Comparison of ENCODE assay signal across 9 cellular contexts in the genomic region with DNA sequence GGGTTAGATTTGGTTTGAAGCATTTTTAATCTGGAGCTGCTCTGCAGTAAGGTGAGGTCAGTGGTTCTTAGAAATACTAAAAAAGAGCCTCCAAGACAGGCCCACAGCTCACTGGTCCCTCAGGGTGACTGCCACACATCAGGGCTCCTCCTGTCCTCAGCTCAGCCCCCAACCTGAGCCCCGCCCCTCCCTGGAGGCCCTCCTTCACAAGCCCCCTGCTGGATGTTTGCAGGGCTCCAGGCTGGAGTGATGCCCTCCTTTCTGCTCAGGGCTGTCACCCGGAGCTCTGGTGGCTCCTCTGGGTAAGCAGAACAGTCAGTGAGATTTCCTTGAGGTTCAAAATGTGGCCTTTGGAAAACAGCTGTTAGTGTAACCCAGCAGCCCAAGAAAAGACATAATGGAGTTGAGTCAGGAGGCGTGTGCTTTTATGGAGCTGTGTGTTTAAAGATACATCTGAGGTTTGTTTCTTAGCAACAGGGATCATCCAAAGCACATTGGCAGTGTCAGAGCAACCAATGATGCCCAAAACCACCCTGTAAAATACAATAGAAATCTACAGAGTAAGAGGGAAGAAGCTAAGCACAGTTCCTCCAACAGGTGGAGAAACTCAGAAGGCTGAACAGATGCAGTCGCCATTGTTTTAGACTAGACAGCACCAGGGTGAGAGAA. TPM values are rescaled to one million over a fixed set of nuclear protein-coding genes. Genes with fewer than 3 reads are reported as not detected.
DNase-seq lines count a peak whose midpoint lies in the region; TF ChIP-seq lines count a peak whose summit lies in the region.
"Had no signal": no experiment of that assay in that cellular context is flagged by ENCODE, and none has a peak within 500 bp of the region (broad histone marks: within the 10 kb centered on the region; RNA-seq: fewer than 3 reads in every experiment).

No MANE protein-coding gene starts in this region.

- POLR2A ChIA-PET in activated CD4-positive, alpha-beta memory T cell treated with anti-CD3 and anti-CD28 coated beads, Interleukin-2, amount 10 ng/mL, durations not matched to agents 7 days and 5 days (lab: Charles Lee): no interaction called here

- H3K36me3 Mint-ChIP-seq in activated CD4-positive, alpha-beta memory T cell treated with anti-CD3 and anti-CD28 coated beads, Interleukin-2, amount 10 ng/mL, durations not matched to agents 7 days and 5 days (ENCODE audit: low read depth): no peaks in the 10 kb centered on the region

- peak overlapping the region; percentile 78 for H3K27ac ChIP-seq in muscle layer of duodenum (ENCODE audit: low read length)

- no peaks in the 10 kb centered on the region for H3K27me3 ChIP-seq in muscle layer of duodenum (ENCODE audit: low read depth, low read length)

- no peaks in the 10 kb centered on the region for H3K36me3 ChIP-seq in muscle layer of duodenum (ENCODE audit: control insufficient read depth in 1 of 2, insufficient read depth in 2 of 2, low read length in 2 of 2)

- DNase-seq in ELF-1 (ENCODE audit: low read depth, low spot score) (peak; percentile 75), HFF-Myc (ENCODE audit: extremely low read depth, low read depth) (no peak), NK-92 (lab: John Stamatoyannopoulos, UW; ENCODE audit: unreplicated experiment) (no peak), T-helper 1 cell (no peak), NCI-H2107 (lab: John Stamatoyannopoulos, UW) (no peak), occipital lobe (lab: John Stamatoyannopoulos, UW) (no peak)
- DNase-seq in activated CD4-positive, alpha-beta memory T cell treated with anti-CD3 and anti-CD28 coated beads, Interleukin-2, amount 10 ng/mL, durations not matched to agents 7 days and 5 days: peak; percentile 20
- DNase-seq: IMR-90 had no signal

- H3K9me3 Mint-ChIP-seq in activated CD4-positive, alpha-beta memory T cell treated with anti-CD3 and anti-CD28 coated beads, Interleukin-2, amount 10 ng/mL, durations not matched to agents 7 days and 5 days: no peaks in the 10 kb centered on the region

- CTCF ChIA-PET in activated CD4-positive, alpha-beta memory T cell treated with anti-CD3 and anti-CD28 coated beads, Interleukin-2, amount 10 ng/mL, durations not matched to agents 7 days and 5 days (lab: Charles Lee): interaction anchor here (0.9 kb wide), 1 partner anchor 45 kb away, joined by 3 read pairs; no protein-coding TSS in a partner anchor

- H3K4me3 Mint-ChIP-seq in activated CD4-positive, alpha-beta memory T cell treated with anti-CD3 and anti-CD28 coated beads, Interleukin-2, amount 10 ng/mL, durations not matched to agents 7 days and 5 days: no peak overlapping the region

- no peaks in the 10 kb centered on the region for H3K4me1 Mint-ChIP-seq in activated CD4-positive, alpha-beta memory T cell treated with anti-CD3 and anti-CD28 coated beads, Interleukin-2, amount 10 ng/mL, durations not matched to agents 7 days and 5 days

- H3K4me3 ChIP-seq in HFF-Myc (replicated peaks; ENCODE audit: low read depth, low read length) (no peak overlapping the region), muscle layer of duodenum (ENCODE audit: low read depth in 1 of 2, low read length in 2 of 2) (no peak overlapping the region)

- peak; percentile 44 for TF ChIP-seq CTCF in HFF-Myc (IDR thresholded peaks at IDR 0.05; ENCODE audit: low read depth, low read length, missing control alignments)

- H3K4me1 ChIP-seq in muscle layer of duodenum (ENCODE audit: control insufficient read depth in 1 of 2, insufficient read depth in 2 of 2, low read length in 2 of 2): peaks cover 0 to 34% of the 10 kb centered on the region in 2 donors

- H3K9me3 ChIP-seq in muscle layer of duodenum (ENCODE audit: control insufficient read depth in 1 of 2, low read length in 2 of 2): no peaks in the 10 kb centered on the region

- no peak overlapping the region for H3K27ac Mint-ChIP-seq in activated CD4-positive, alpha-beta memory T cell treated with anti-CD3 and anti-CD28 coated beads, Interleukin-2, amount 10 ng/mL, durations not matched to agents 7 days and 5 days

- H3K27me3 Mint-ChIP-seq in activated CD4-positive, alpha-beta memory T cell treated with anti-CD3 and anti-CD28 coated beads, Interleukin-2, amount 10 ng/mL, durations not matched to agents 7 days and 5 days: peaks cover 11% of the 10 kb centered on the region

RNA-seq across cellular contexts. Expression of gene STUM, which starts 21.4 kb away (rescaled TPM):
- not detected for total RNA-seq in activated CD4-positive, alpha-beta memory T cell treated with anti-CD3 and anti-CD28 coated beads, Interleukin-2, amount 10 ng/mL, durations not matched to agents 7 days and 5 days
- total RNA-seq in occipital lobe: 24.3 TPM
- total RNA-seq: IMR-90 had no signal

Comparison
In these comparisons a context has a peak if more than half of its experiments do, and no peak if none do; other contexts are left out.
1. DNase-seq: peak in ELF-1 (single experiment) and activated CD4-positive, alpha-beta memory T cell treated with anti-CD3 and anti-CD28 coated beads, Interleukin-2, amount 10 ng/mL, durations not matched to agents 7 days and 5 days (single experiment); none in HFF-Myc (single experiment), NK-92 (single experiment), T-helper 1 cell (0 of 5), NCI-H2107 (single experiment) and occipital lobe (single experiment).
2. RNA of gene STUM, which starts 21.4 kb away (total RNA-seq): 24.3 TPM in occipital lobe (single experiment); not detected in activated CD4-positive, alpha-beta memory T cell treated with anti-CD3 and anti-CD28 coated beads, Interleukin-2, amount 10 ng/mL, durations not matched to agents 7 days and 5 days; every median in the first group is over 10 times any median in the second.